Comparison of ENCODE assay signal across 8 cellular contexts in genomic region chr9:98034593-98035546, GRCh38. TPM values are rescaled to one million over a fixed set of nuclear protein-coding genes. Genes with fewer than 3 reads are reported as not detected.
A peak's percentile ranks its signal among the peaks of the same experiment; 100 is the strongest.
DNase-seq lines count a peak whose midpoint lies in the region; ATAC-seq and TF ChIP-seq lines count a peak whose summit lies in the region.

No MANE protein-coding gene starts in this region.

- H3K27me3 Mint-ChIP-seq in CD8-positive, alpha-beta T cell (ENCODE audit: low read depth) = no peaks in the 10 kb centered on the region

- ATAC-seq in CD8-positive, alpha-beta T cell = peak; percentile 99
- ATAC-seq in GM19463 (IDR thresholded peaks at IDR 0.05; ENCODE audit: unreplicated experiment) = peak; percentile 9

- no peak for TF ChIP-seq POLR2A in sigmoid colon (IDR thresholded peaks at IDR 0.05)

- POLR2A ChIA-PET in CD8-positive, alpha-beta T cell (lab: Charles Lee) = interaction anchor here (0.6 to 2.0 kb wide), 6 partner anchors 10 to 134 kb away, joined by 3 to 4 read pairs (median 4); partner anchors contain the start of gene TRMO

- TF ChIP-seq CTCF in CD8-positive, alpha-beta T cell (IDR thresholded peaks at IDR 0.05) = peak; percentile 80
- TF ChIP-seq CTCF in left ventricle myocardium inferior (IDR thresholded peaks at IDR 0.05; ENCODE audit: borderline replicate concordance) (peak; percentile 91), sigmoid colon (IDR thresholded peaks at IDR 0.05) (peak; percentile 33 to 94 (median 86))

- H3K4me1 ChIP-seq in CD8-positive, alpha-beta T cell (ENCODE audit: insufficient read depth, low read length) = no peaks in the 10 kb centered on the region
- H3K4me1 ChIP-seq in left ventricle myocardium inferior (peaks cover 22% of the 10 kb centered on the region), sigmoid colon (peaks cover 0 to 6% (median 5%) of the 10 kb centered on the region in 4 donors)

- H3K27me3 ChIP-seq in CD8-positive, alpha-beta T cell (ENCODE audit: insufficient read depth, low read length) = no peaks in the 10 kb centered on the region
- H3K27me3 ChIP-seq in left ventricle myocardium inferior (ENCODE audit: low read depth) (no peaks in the 10 kb centered on the region), sigmoid colon (no peaks in the 10 kb centered on the region)

- H3K4me1 Mint-ChIP-seq in CD8-positive, alpha-beta T cell (ENCODE audit: low read depth) = peaks cover 6% of the 10 kb centered on the region

- H3K27ac Mint-ChIP-seq in CD8-positive, alpha-beta T cell = no peak overlapping the region

- peak; percentile 77 to 97 (median 88) for DNase-seq in CD8-positive, alpha-beta T cell
- DNase-seq in LHCN-M2 (ENCODE audit: low read depth) (peak; percentile 60), T follicular helper cell (ENCODE audit: low read depth) (peak; percentile 86), amniotic epithelial cell (ENCODE audit: low read depth) (peak; percentile 61), left ventricle myocardium inferior (peak; percentile 81), sigmoid colon (peak; percentile 93), GOT3 (lab: John Stamatoyannopoulos, UW) (no peak)

- 45 to 48% methylated on average over 20 of the region's 20 CpGs for WGBS in sigmoid colon, 2 donors

- no peak overlapping the region for H3K4me3 ChIP-seq in CD8-positive, alpha-beta T cell (ENCODE audit: low read depth, low read length)
- peak overlapping the region; percentile 49 for H3K4me3 ChIP-seq in left ventricle myocardium inferior
- H3K4me3 ChIP-seq in sigmoid colon = peak overlapping the region in 2 of 4 donors; percentile 14 to 23

- intact Hi-C loops in CD8-positive, alpha-beta T cell (cut with DNase I, micrococcal nuclease) = loop anchor here (1.0 to 2.0 kb wide), 5 partner anchors 52 to 325 kb away; partner anchors contain the start of gene ANP32B (in 2 of the 2)
- intact Hi-C loops in left ventricle myocardium inferior (cut with micrococcal nuclease) (loop anchor here (5.0 to 10.0 kb wide), 2 partner anchors 50 to 113 kb away; partner anchors contain the start of genes ANP32B and TRMO), sigmoid colon (cut with DNase I) (loop anchor here (1.0 to 2.0 kb wide), 2 partner anchors 52 to 112 kb away; partner anchors contain the start of gene ANP32B)

- no peaks in the 10 kb centered on the region for H3K36me3 ChIP-seq in CD8-positive, alpha-beta T cell (ENCODE audit: insufficient read depth, low read length)
- H3K36me3 ChIP-seq in left ventricle myocardium inferior = no peaks in the 10 kb centered on the region
- no peaks in the 10 kb centered on the region for H3K36me3 ChIP-seq in sigmoid colon

- H3K4me3 Mint-ChIP-seq in CD8-positive, alpha-beta T cell = no peak overlapping the region

- CTCF ChIA-PET in CD8-positive, alpha-beta T cell (lab: Charles Lee) = interaction anchor here (0.6 to 8.8 kb wide), 43 partner anchors 10 to 338 kb away, joined by 3 to 110 read pairs (median 4); partner anchors contain the start of genes TRMO and XPA

- TF ChIP-seq EP300 in sigmoid colon (IDR thresholded peaks at IDR 0.05) = no peak

- no peaks in the 10 kb centered on the region for H3K9me3 Mint-ChIP-seq in CD8-positive, alpha-beta T cell

- H3K36me3 Mint-ChIP-seq in CD8-positive, alpha-beta T cell = no peaks in the 10 kb centered on the region

- no peak overlapping the region for H3K27ac ChIP-seq in CD8-positive, alpha-beta T cell (ENCODE audit: low read depth, low read length)
- H3K27ac ChIP-seq in left ventricle myocardium inferior (replicated peaks) (no peak overlapping the region), sigmoid colon (no peak overlapping the region)

- H3K9me3 ChIP-seq in CD8-positive, alpha-beta T cell (ENCODE audit: low read length) = no peaks in the 10 kb centered on the region
- H3K9me3 ChIP-seq in left ventricle myocardium inferior (replicated peaks) (no peaks in the 10 kb centered on the region), sigmoid colon (no peaks in the 10 kb centered on the region)

RNA-seq across cellular contexts. Expression of gene NANS, which starts 21.7 kb away (rescaled TPM):
- 10 to 100 TPM; 84.6 to 92.5 TPM for total RNA-seq in CD8-positive, alpha-beta T cell
- total RNA-seq in LHCN-M2 (2014; rRNA removed) = 68.0 and 73.1 TPM in 2 replicates
- polyA plus RNA-seq in LHCN-M2 (2012) = 92.9 TPM
- total RNA-seq in left ventricle myocardium inferior = 38.6 TPM
- total RNA-seq in sigmoid colon = 10 to 100 TPM; 24.6 to 38.1 (median 28.4) TPM
- 100 to 1,000 TPM; 316 to 470 (median 434) TPM for polyA plus RNA-seq in sigmoid colon

RNA-seq across cellular contexts. Expression of gene ANP32B, which starts 51.7 kb away (rescaled TPM):
- total RNA-seq in CD8-positive, alpha-beta T cell = 100 to 1,000 TPM; 168 to 177 TPM
- total RNA-seq in LHCN-M2 (2014; rRNA removed) (9.9 and 15.7 TPM in 2 replicates), left ventricle myocardium inferior (49.9 TPM), sigmoid colon (10 to 100 TPM; 31.4 to 66.7 (median 51.3) TPM)
- polyA plus RNA-seq in LHCN-M2 (2012) = 184 TPM
- 100 to 1,000 TPM; 160 to 217 (median 198) TPM for polyA plus RNA-seq in sigmoid colon
